In the genomic region with DNA sequence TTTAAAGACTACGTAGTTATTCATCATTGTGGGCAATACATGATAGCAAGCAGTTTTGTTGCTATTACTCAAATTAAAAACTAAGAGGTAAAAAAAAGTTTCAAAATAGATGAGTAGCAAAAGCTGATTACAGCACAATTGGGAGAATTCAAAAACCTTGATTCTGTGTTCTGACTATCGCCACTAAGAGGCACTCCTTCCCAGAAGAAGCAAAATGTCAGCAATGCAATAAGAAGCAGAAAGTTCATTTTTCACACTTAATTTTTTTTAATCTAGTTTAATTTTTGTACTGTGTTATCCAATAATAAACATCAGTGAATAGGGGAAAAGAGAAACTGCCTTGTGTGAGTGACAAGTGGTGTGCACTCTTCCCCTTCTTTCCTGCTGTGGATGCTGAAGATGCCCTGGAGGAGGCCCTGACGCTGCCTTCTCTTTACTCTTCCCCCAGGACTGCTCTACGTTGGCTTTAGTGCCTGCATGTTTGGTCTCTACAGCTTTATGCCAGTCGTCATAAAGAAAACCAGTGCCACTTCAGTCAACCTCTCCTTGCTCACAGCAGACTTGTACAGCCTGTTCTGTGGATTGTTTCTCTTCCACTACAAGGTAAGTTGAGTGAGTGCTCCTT, we compare ENCODE assay signal across 9 cellular contexts.
DNase-seq lines count a peak whose midpoint lies in the region; ATAC-seq, FAIRE-seq and TF ChIP-seq lines count a peak whose summit lies in the region.
"Had no signal": no experiment of that assay in that cellular context is flagged by ENCODE, and none has a peak within 500 bp of the region (broad histone marks: within the 10 kb centered on the region; RNA-seq: fewer than 3 reads in every experiment).

No MANE protein-coding gene starts in this region.

- H3K79me2 ChIP-seq in GM12878 (ENCODE audit: control insufficient read depth, insufficient read depth, low read length) (no peaks in the 10 kb centered on the region), HepG2 (ENCODE audit: insufficient read depth, low read length) (no peaks in the 10 kb centered on the region), Karpas-422 (ENCODE audit: low read length) (no peaks in the 10 kb centered on the region)

- H3K27ac Mint-ChIP-seq in effector memory CD8-positive, alpha-beta T cell: no peak overlapping the region

- no peak overlapping the region for H3K27ac ChIP-seq in AG04450 (ENCODE audit: low read depth, low read length)
- H3K27ac ChIP-seq in GM12878 (ENCODE audit: control insufficient read depth, insufficient read depth): no peak overlapping the region
- no peak overlapping the region for H3K27ac ChIP-seq in HepG2 (ENCODE audit: extremely low read length, insufficient read depth, low read length)
- no peak overlapping the region for H3K27ac ChIP-seq in Karpas-422 (ENCODE audit: low read length)

- H3K36me3 Mint-ChIP-seq in effector memory CD8-positive, alpha-beta T cell (ENCODE audit: insufficient read depth): peaks cover 3% of the 10 kb centered on the region

- H3K4me1 Mint-ChIP-seq in effector memory CD8-positive, alpha-beta T cell (ENCODE audit: low read depth in 2 of 2): no peaks in the 10 kb centered on the region

- TF ChIP-seq POLR2A in GM12878 (IDR thresholded peaks at IDR 0.05; ENCODE audit: low read depth, low read length) (no peak), HepG2 (IDR thresholded peaks at IDR 0.05; ENCODE audit: insufficient read depth in 1 of 2, low read depth in 2 of 2, low read length in 2 of 2) (no peak)

- RAD21 ChIA-PET in GM12878 (lab: Charles Lee; ENCODE audit: unreplicated experiment): interaction anchor here (1.4 kb wide), 1 partner anchor 269 kb away, joined by 3 read pairs; no protein-coding TSS in a partner anchor

- SMC1A ChIA-PET in GM12878 (lab: Charles Lee; ENCODE audit: uncharacterized antibody, unreplicated experiment): interaction anchor here (0.7 to 2.2 kb wide), 5 partner anchors 18 to 516 kb away, joined by 3 to 5 read pairs (median 5); partner anchors contain the start of gene PLN

- ATAC-seq in GM12878 (no peak), HepG2 (no peak), HG02970 (IDR thresholded peaks at IDR 0.05; ENCODE audit: low FRiP score, unreplicated experiment) (no peak)
- ATAC-seq in effector memory CD8-positive, alpha-beta T cell (replicated peaks): no peak

- H3K4me2 ChIP-seq in GM12878 (ENCODE audit: control insufficient read depth, insufficient read depth): no peak overlapping the region
- H3K4me2 ChIP-seq in HepG2 (ENCODE audit: low read depth, low read length): no peak overlapping the region
- H3K4me2 ChIP-seq in Karpas-422 (ENCODE audit: low read depth, low read length, poor library complexity, severe bottlenecking): no peak overlapping the region

- FAIRE-seq in GM12878 (lab: Jason Lieb, UNC) (no peak), HepG2 (lab: Jason Lieb, UNC) (no peak)

- 52% methylated on average over 5 of the region's 5 CpGs for WGBS in GM12878 (ENCODE audit: insufficient coverage, insufficient replicate concordance, low lambda C conversion rate, missing lambda C conversion rate)
- WGBS in HepG2 (ENCODE audit: low lambda C conversion rate): 38% methylated on average over 5 of the region's 5 CpGs

- in situ Hi-C loops in GM12878 (cut with MboI) (loop anchor here (10.0 kb wide), 3 partner anchors 260 to 500 kb away; partner anchors contain the start of gene PLN), HepG2 (cut with HindIII; ENCODE audit: extremely low pct_ligation_motif_present, low pct_unique_long_range_greater_than_20kb) (loop anchor here (5.0 kb wide), 1 partner anchor 222 kb away; no protein-coding TSS in a partner anchor)

- TF ChIP-seq CTCF in AG04450 (IDR thresholded peaks at IDR 0.05; ENCODE audit: low read depth, low read length): peak; percentile 73
- peak in 2 of 3 experiments; percentile 8 to 31; a peak in 1 of 6 replicates for TF ChIP-seq CTCF in GM12878 (IDR thresholded peaks at IDR 0.05 in 2 of 3, conservative IDR thresholded peaks at IDR 0.05 in 1 of 3; ENCODE audit: control insufficient read depth in 2 of 3, extremely low read depth in 1 of 3, insufficient read depth in 1 of 3, low read depth in 3 of 3, low read length in 3 of 3)
- TF ChIP-seq CTCF in HepG2 (CRISPR knock-in tag; IDR thresholded peaks at IDR 0.05): 0 out of 2 replicates have a peak, but pooled peaks have one; percentile 17

- no peaks in the 10 kb centered on the region for H4K20me1 ChIP-seq in GM12878 (ENCODE audit: control insufficient read depth, insufficient read depth)
- H4K20me1 ChIP-seq in HepG2 (ENCODE audit: insufficient read depth, low read length): no peaks in the 10 kb centered on the region
- no peaks in the 10 kb centered on the region for H4K20me1 ChIP-seq in Karpas-422 (ENCODE audit: insufficient read depth, low read depth, low read length)

- BruUV-seq in GM12878 (replicated peaks; lab: Mats Ljungman, UMichigan): no TSS peak
- BruUV-seq in HepG2 (replicated peaks; lab: Mats Ljungman, UMichigan): no TSS peak

- H3K27me3 ChIP-seq in AG04450 (ENCODE audit: control insufficient read depth, insufficient read depth, low read length) (no peaks in the 10 kb centered on the region), GM12878 (replicated peaks in 1 of 2; ENCODE audit: control insufficient read depth in 2 of 2, insufficient read depth in 2 of 2, low read length in 1 of 2) (peaks cover 0 to 7% of the 10 kb centered on the region in 2 experiments; a peak in 1 of 4 replicates), HepG2 (ENCODE audit: control insufficient read depth in 1 of 2, insufficient read depth in 2 of 2, low read length in 2 of 2) (no peaks in the 10 kb centered on the region), Karpas-422 (ENCODE audit: low read length) (no peaks in the 10 kb centered on the region)

- H3K9me3 Mint-ChIP-seq in effector memory CD8-positive, alpha-beta T cell: no peaks in the 10 kb centered on the region

- no peak overlapping the region for H3K4me3 Mint-ChIP-seq in effector memory CD8-positive, alpha-beta T cell

- no peak overlapping the region for H3K9ac ChIP-seq in GM12878 (ENCODE audit: control insufficient read depth, insufficient read depth, low read length)
- H3K9ac ChIP-seq in HepG2 (ENCODE audit: insufficient read depth, low read depth, low read length): no peak overlapping the region
- H3K9ac ChIP-seq in Karpas-422 (ENCODE audit: low read length): no peak overlapping the region

- H3K9me2 ChIP-seq in Karpas-422 (replicated peaks; ENCODE audit: insufficient read depth, low read length): no peaks in the 10 kb centered on the region

- H3K4me1 ChIP-seq in GM12878 (ENCODE audit: control insufficient read depth, insufficient read depth, low read length) (peaks cover 8% of the 10 kb centered on the region), HepG2 (ENCODE audit: insufficient read depth, low read length) (no peaks in the 10 kb centered on the region), Karpas-422 (ENCODE audit: low read length) (no peaks in the 10 kb centered on the region)

- DNase-seq in AG04450 (ENCODE audit: low read depth, low spot score) (no peak), KG1 (lab: John Stamatoyannopoulos, UW) (peak; percentile 14), GM12878 (ENCODE audit: low read depth, low spot score) (no peak), HepG2 (ENCODE audit: low spot score) (no peak), Karpas-422 (no peak)
- DNase-seq in activated naive CD4-positive, alpha-beta T cell (lab: John Stamatoyannopoulos, UW): no peak
- DNase-seq in effector memory CD8-positive, alpha-beta T cell: no peak
- DNase-seq: GF-D8 had no signal

- intact Hi-C loops in GM12878 (cut with micrococcal nuclease; ENCODE audit: unreplicated experiment): loop anchor here (1.0 to 5.0 kb wide), 6 partner anchors 224 to 827 kb away; no protein-coding TSS in a partner anchor
- intact Hi-C loops in HepG2 (cut with micrococcal nuclease; ENCODE audit: unreplicated experiment): loop anchor here (1.0 to 5.0 kb wide), 2 partner anchors 266 to 443 kb away; no protein-coding TSS in a partner anchor

- H3K9me3 ChIP-seq in AG04450 (ENCODE audit: control insufficient read depth, insufficient read depth, low read length) (no peaks in the 10 kb centered on the region), GM12878 (replicated peaks; ENCODE audit: control insufficient read depth, insufficient read depth, low read length) (no peaks in the 10 kb centered on the region), HepG2 (ENCODE audit: low read length) (no peaks in the 10 kb centered on the region), Karpas-422 (ENCODE audit: low read length) (no peaks in the 10 kb centered on the region)

- peak; percentile 54 for TF ChIP-seq RAD21 in GM12878 (IDR thresholded peaks at IDR 0.05; ENCODE audit: insufficient read depth, low read depth, low read length)
- TF ChIP-seq RAD21 in HepG2 (CRISPR knock-in tag; IDR thresholded peaks at IDR 0.05): no peak

- TF ChIP-seq EP300 in GM12878 (IDR thresholded peaks at IDR 0.05; ENCODE audit: borderline replicate concordance in 1 of 2, control insufficient read depth in 1 of 2, low read depth in 2 of 2, low read length in 2 of 2) (no peak), HepG2 (IDR thresholded peaks at IDR 0.05; ENCODE audit: low read depth in 2 of 2, low read length in 2 of 2) (no peak), HepG2 (CRISPR knock-in tag; IDR thresholded peaks at IDR 0.05; ENCODE audit: borderline replicate concordance) (no peak)

- H3K4me3 ChIP-seq in AG04450 (ENCODE audit: low read depth, low read length): no peak overlapping the region
- no peak overlapping the region for H3K4me3 ChIP-seq in GM12878
- H3K4me3 ChIP-seq in HepG2 (replicated peaks in 1 of 3; ENCODE audit: insufficient read depth in 1 of 3, low read depth in 2 of 3, low read length in 3 of 3): no peak overlapping the region
- H3K4me3 ChIP-seq in Karpas-422 (ENCODE audit: low read length): no peak overlapping the region

- H2AFZ ChIP-seq in GM12878 (ENCODE audit: control insufficient read depth, low read depth, low read length) (no peak overlapping the region), HepG2 (ENCODE audit: low read length) (no peak overlapping the region), Karpas-422 (ENCODE audit: low read length) (no peak overlapping the region)

- no peaks in the 10 kb centered on the region for H3K36me3 ChIP-seq in GM12878 (ENCODE audit: control insufficient read depth in 2 of 2, insufficient read depth in 2 of 2, low read length in 1 of 2)
- H3K36me3 ChIP-seq in HepG2 (replicated peaks in 1 of 2; ENCODE audit: control insufficient read depth in 1 of 2, insufficient read depth in 2 of 2, low read length in 2 of 2): no peaks in the 10 kb centered on the region
- H3K36me3 ChIP-seq in Karpas-422 (ENCODE audit: insufficient read depth, low read length): no peaks in the 10 kb centered on the region

- CTCF ChIA-PET in AG04450 (lab: Charles Lee): interaction anchor here (0.6 to 8.2 kb wide), 51 partner anchors 8 to 844 kb away, joined by 3 to 102 read pairs (median 5); partner anchors contain the start of genes GOPC and PLN
- CTCF ChIA-PET in GM12878 (lab: Yijun Ruan, JAX): interaction anchor here (0.6 to 2.0 kb wide), 16 partner anchors 16 to 1179 kb away, joined by 3 to 8 read pairs (median 3); no protein-coding TSS in a partner anchor
- CTCF ChIA-PET in HepG2 (lab: Yijun Ruan, JAX; ENCODE audit: low intra/inter-chr PET ratio, low total read pairs): interaction anchor here (1.7 to 3.1 kb wide), 3 partner anchors 224 to 296 kb away, joined by 10 to 26 read pairs (median 16); no protein-coding TSS in a partner anchor

- POLR2A ChIA-PET in AG04450 (lab: Yijun Ruan, JAX): no interaction called here
- POLR2A ChIA-PET in GM12878 (lab: Charles Lee): no interaction called here
- POLR2A ChIA-PET in HepG2 (lab: Yijun Ruan, JAX): no interaction called here

- peaks cover 17 to 33% of the 10 kb centered on the region in 2 donors for H3K27me3 Mint-ChIP-seq in effector memory CD8-positive, alpha-beta T cell

Comparison
In these comparisons a context has a peak if more than half of its experiments do, and no peak if none do; other contexts are left out.
1. CTCF ChIP-seq: peak in every context shown above with its lines; median percentile 73 in AG04450; 20 in GM12878; 17 in HepG2.